In the genomic region with DNA sequence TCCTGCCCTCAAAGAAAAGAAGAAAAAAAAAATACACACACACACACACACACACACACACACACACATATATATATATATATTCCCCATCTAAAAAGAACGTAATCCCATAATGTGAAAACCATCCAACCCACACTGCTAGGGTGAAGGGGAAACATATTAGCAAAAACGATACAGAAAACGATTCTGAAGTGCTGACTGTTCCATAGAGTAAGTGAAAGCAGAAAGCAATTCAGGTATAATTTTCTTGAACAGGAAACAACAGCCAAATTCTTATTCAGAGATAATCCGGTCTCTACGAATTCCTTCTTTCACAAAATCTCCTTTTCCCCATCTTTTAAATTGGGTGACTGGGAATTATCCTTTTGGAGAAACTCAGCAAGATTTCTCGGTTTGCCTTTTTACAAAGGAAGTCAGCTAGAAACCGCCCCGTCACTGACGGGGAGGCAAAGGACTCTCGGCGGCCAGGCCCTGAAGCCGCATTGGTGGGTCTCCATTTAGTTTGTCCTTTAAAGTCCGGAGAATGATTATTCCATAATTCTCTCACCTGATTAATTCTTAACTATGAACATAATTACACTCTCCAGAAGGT, we compare ENCODE assay signal across 10 cellular contexts.
DNase-seq lines count a peak whose midpoint lies in the region; ATAC-seq and TF ChIP-seq lines count a peak whose summit lies in the region.
"Had no signal": no experiment of that assay in that cellular context is flagged by ENCODE, and none has a peak within 500 bp of the region (broad histone marks: within the 10 kb centered on the region; RNA-seq: fewer than 3 reads in every experiment).

No MANE protein-coding gene starts in this region.

- peaks cover 4% of the 10 kb centered on the region for H3K4me1 ChIP-seq in iPS-15b (ENCODE audit: control insufficient read depth, insufficient read depth, low read length)

- no peak overlapping the region for H3K4me3 Mint-ChIP-seq in activated CD4-positive, alpha-beta memory T cell treated with anti-CD3 and anti-CD28 coated beads for 36 hours
- H3K4me3 Mint-ChIP-seq: memory B cell had no signal

- no peak overlapping the region for H3K9ac ChIP-seq in iPS-15b (ENCODE audit: low read depth, low read length)

- peak; percentile 39 for DNase-seq in H7
- no peak for DNase-seq in brain microvascular endothelial cell
- no peak for DNase-seq in retinal pigment epithelial cell (ENCODE audit: low read depth)
- DNase-seq in activated CD4-positive, alpha-beta memory T cell treated with anti-CD3 and anti-CD28 coated beads for 36 hours: no peak

- H3K4me3 ChIP-seq in H7 (ENCODE audit: insufficient read depth, low read depth, low read length): peak overlapping the region; percentile 46
- peak overlapping the region; percentile 31 for H3K4me3 ChIP-seq in brain microvascular endothelial cell (ENCODE audit: low read depth, low read length)
- H3K4me3 ChIP-seq in iPS-15b (ENCODE audit: low read depth, low read length): peak overlapping the region; percentile 65
- peak overlapping the region; percentile 59 for H3K4me3 ChIP-seq in retinal pigment epithelial cell (ENCODE audit: low read length)
- H3K4me3 ChIP-seq: GM12878 had no signal

- in situ Hi-C loops in brain microvascular endothelial cell (cut with HindIII; ENCODE audit: low pct_ligation_motif_present, low sequenced_read_pairs): no loop called here

- H3K27me3 ChIP-seq in H7 (ENCODE audit: control insufficient read depth, insufficient read depth, low read length) (peaks cover 2% of the 10 kb centered on the region; the same call in 1 of the 2 replicates), brain microvascular endothelial cell (replicated peaks) (no peaks in the 10 kb centered on the region), iPS-15b (ENCODE audit: control insufficient read depth, insufficient read depth, low read length) (peaks cover 43% of the 10 kb centered on the region)

- CTCF ChIA-PET in activated CD4-positive, alpha-beta memory T cell treated with anti-CD3 and anti-CD28 coated beads for 36 hours (lab: Charles Lee): no interaction called here

- H3K27me3 Mint-ChIP-seq in activated CD4-positive, alpha-beta memory T cell treated with anti-CD3 and anti-CD28 coated beads for 36 hours: no peaks in the 10 kb centered on the region

- H3K27ac Mint-ChIP-seq in activated CD4-positive, alpha-beta memory T cell treated with anti-CD3 and anti-CD28 coated beads for 36 hours: no peak overlapping the region
- H3K27ac Mint-ChIP-seq: memory B cell had no signal

- peaks cover 15% of the 10 kb centered on the region for H3K9me3 Mint-ChIP-seq in activated CD4-positive, alpha-beta memory T cell treated with anti-CD3 and anti-CD28 coated beads for 36 hours

- ATAC-seq in GM18873 (IDR thresholded peaks at IDR 0.05; ENCODE audit: low FRiP score, unreplicated experiment): no peak
- ATAC-seq in GM21576 (IDR thresholded peaks at IDR 0.05; ENCODE audit: unreplicated experiment): no peak
- no peak for ATAC-seq in GM18870 (IDR thresholded peaks at IDR 0.05; ENCODE audit: unreplicated experiment)
- ATAC-seq: GM12878 had no signal

- no peaks in the 10 kb centered on the region for H3K9me3 ChIP-seq in iPS-15b (ENCODE audit: control insufficient read depth, insufficient read depth, low read length)

- TF ChIP-seq CTCF in brain microvascular endothelial cell (IDR thresholded peaks at IDR 0.05; ENCODE audit: low read depth, low read length, missing control alignments): no peak
- TF ChIP-seq CTCF in retinal pigment epithelial cell (conservative IDR thresholded peaks at IDR 0.05; ENCODE audit: low read depth, low read length): no peak

- POLR2A ChIA-PET in activated CD4-positive, alpha-beta memory T cell treated with anti-CD3 and anti-CD28 coated beads for 36 hours (lab: Charles Lee): no interaction called here

- H3K36me3 ChIP-seq in H7 (replicated peaks; ENCODE audit: control insufficient read depth, insufficient read depth, low read length) (no peaks in the 10 kb centered on the region), brain microvascular endothelial cell (replicated peaks) (no peaks in the 10 kb centered on the region), iPS-15b (ENCODE audit: control insufficient read depth, insufficient read depth, low read length) (no peaks in the 10 kb centered on the region)

- H3K27ac ChIP-seq in brain microvascular endothelial cell: no peak overlapping the region

- H3K36me3 Mint-ChIP-seq in activated CD4-positive, alpha-beta memory T cell treated with anti-CD3 and anti-CD28 coated beads for 36 hours: no peaks in the 10 kb centered on the region
- H3K36me3 Mint-ChIP-seq: memory B cell had no signal

- intact Hi-C loops in activated CD4-positive, alpha-beta memory T cell treated with anti-CD3 and anti-CD28 coated beads for 36 hours (cut with micrococcal nuclease): no loop called here

- no peaks in the 10 kb centered on the region for H3K4me1 Mint-ChIP-seq in activated CD4-positive, alpha-beta memory T cell treated with anti-CD3 and anti-CD28 coated beads for 36 hours (ENCODE audit: low read depth)
- H3K4me1 Mint-ChIP-seq: memory B cell had no signal
